In the genomic region with DNA sequence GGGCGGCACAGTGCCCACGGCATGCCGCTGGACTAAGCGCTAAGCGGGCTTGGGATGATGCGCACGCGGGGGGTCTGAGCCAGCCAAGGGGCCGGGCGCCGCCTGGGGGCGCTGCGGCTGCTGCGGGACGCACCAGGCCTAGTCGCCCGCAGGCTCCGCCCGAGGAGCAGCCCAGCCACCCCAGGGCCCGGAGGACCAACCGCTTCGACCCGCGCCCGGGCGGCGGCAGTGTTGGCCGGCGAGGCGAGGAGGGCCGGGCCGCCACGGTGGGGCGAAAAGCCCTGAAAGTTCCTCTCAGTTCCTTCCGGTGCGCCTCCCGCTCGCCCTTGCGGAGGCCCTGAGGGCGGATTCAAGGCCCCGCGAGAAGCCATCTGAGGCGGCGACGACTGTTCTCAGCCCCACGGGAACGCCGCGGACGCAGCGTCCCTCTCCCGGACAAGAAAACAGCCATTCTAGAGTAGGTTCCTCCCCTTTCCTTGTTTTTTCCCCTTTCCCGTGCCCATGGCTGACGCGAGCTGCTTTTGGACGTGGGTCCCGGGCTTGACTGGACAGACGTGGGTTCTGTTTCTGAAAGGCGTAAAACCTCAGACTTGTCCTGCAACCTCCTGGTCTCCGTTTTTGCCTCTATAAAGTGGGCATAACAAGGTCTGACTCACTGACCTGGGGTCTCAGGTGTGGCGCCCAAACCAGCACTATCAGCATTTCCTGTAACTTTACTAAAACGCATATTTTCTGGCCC, we compare ENCODE assay signal across 8 cellular contexts. TPM values are rescaled to one million over a fixed set of nuclear protein-coding genes. Genes with fewer than 3 reads are reported as not detected.
DNase-seq lines count a peak whose midpoint lies in the region; ATAC-seq and FAIRE-seq lines count a peak whose summit lies in the region.

A gene with protein sequence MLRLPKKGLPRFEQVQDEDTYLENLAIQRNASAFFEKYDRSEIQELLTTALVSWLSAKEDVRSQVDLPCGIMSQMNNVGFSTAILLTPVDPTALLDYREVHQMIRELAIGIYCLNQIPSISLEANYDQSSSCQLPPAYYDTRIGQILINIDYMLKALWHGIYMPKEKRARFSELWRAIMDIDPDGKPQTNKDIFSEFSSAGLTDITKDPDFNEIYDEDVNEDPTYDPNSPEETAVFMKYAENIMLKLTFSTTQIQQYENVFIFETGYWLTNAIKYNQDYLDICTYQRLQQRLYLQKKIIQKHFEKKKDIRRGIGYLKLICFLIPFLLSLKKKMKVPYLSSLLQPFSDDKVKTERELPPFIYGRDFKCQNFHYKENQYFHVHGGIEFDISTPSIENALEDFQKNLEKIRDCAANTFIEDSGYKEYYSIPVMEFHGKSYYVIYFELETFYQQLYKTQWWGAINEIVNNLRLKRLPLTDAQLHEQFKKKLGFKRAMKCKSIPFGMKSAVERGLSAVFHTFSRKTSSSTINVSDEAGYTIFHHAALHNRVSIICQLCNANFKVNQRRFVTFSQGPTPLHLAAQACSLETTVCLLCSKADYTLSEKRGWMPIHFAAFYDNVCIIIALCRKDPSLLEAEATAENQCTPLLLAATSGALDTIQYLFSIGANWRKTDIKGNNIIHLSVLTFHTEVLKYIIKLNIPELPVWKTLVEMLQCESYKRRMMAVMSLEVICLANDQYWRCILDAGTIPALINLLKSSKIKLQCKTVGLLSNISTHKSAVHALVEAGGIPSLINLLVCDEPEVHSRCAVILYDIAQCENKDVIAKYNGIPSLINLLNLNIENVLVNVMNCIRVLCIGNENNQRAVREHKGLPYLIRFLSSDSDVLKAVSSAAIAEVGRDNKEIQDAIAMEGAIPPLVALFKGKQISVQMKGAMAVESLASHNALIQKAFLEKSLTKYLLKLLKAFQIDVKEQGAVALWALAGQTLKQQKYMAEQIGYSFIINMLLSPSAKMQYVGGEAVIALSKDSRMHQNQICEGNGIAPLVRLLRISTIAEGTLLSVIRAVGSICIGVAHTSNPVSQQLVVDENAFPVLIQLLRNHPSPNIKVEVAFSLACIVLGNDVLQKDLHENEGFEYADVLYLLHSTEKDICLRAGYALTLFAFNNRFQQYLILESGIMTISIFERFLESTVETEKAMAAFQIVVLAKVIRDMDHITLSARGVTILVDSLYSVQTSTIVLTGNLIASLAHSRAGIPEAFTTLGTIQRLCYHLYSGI (N-terminal part only) (plus strand): TSS at position 297 of the 739 bp plus-strand sequence. CDS start 1,821 bp downstream, outside the sequence.

- no peaks in the 10 kb centered on the region for H3K27me3 ChIP-seq in right cardiac atrium (ENCODE audit: control insufficient read depth, insufficient read depth)

- peak within 1 kb of the TSS; percentile 93 for H3K27ac ChIP-seq in angular gyrus (ENCODE audit: low read depth, low read length)
- H3K27ac ChIP-seq in right cardiac atrium (ENCODE audit: low read length) = peak within 1 kb of the TSS; percentile 80

- H3K4me1 ChIP-seq in right cardiac atrium (ENCODE audit: control insufficient read depth, insufficient read depth, low read length) = no peaks in the 10 kb centered on the region

- H3K4me3 ChIP-seq in right cardiac atrium (ENCODE audit: low read length) = peak within 1 kb of the TSS; percentile 60

- H3K36me3 Mint-ChIP-seq in T-helper 1 cell treated with Interleukin-12 subunit alpha and Interleukin-12 subunit beta and Interleukin-4 antibody, amounts not matched to agents 30 μg/mL and 1 μg/mL, for 36 hours (ENCODE audit: low read depth) = peaks cover 39% of the 10 kb centered on the region

- no peaks in the 10 kb centered on the region for H3K9me3 ChIP-seq in right cardiac atrium (ENCODE audit: control insufficient read depth, low read length)

- intact Hi-C loops in right cardiac atrium (cut with DNase I) = loop anchor here in 1 of 4 donors (10.0 kb wide), 1 partner anchor 100 kb away; no protein-coding TSS in a partner anchor

- no peaks in the 10 kb centered on the region for H3K27me3 Mint-ChIP-seq in T-helper 1 cell treated with Interleukin-12 subunit alpha and Interleukin-12 subunit beta and Interleukin-4 antibody, amounts not matched to agents 30 μg/mL and 1 μg/mL, for 36 hours (ENCODE audit: low read depth)

- peaks cover 28% of the 10 kb centered on the region for H3K4me1 Mint-ChIP-seq in T-helper 1 cell treated with Interleukin-12 subunit alpha and Interleukin-12 subunit beta and Interleukin-4 antibody, amounts not matched to agents 30 μg/mL and 1 μg/mL, for 36 hours (ENCODE audit: low read depth)

- peak; percentile 63 for FAIRE-seq in urothelium cell line (lab: Jason Lieb, UNC)

- WGBS in right cardiac atrium = under 1% methylated on average over 62 of the region's 62 CpGs

- peak within 1 kb of the TSS; percentile 94 for H3K27ac Mint-ChIP-seq in T-helper 1 cell treated with Interleukin-12 subunit alpha and Interleukin-12 subunit beta and Interleukin-4 antibody, amounts not matched to agents 30 μg/mL and 1 μg/mL, for 36 hours

- peak; percentile 98 for ATAC-seq in GM21515 (IDR thresholded peaks at IDR 0.05; ENCODE audit: unreplicated experiment)
- ATAC-seq in right cardiac atrium = peak; percentile 99 to 100

- H3K9me3 Mint-ChIP-seq in T-helper 1 cell treated with Interleukin-12 subunit alpha and Interleukin-12 subunit beta and Interleukin-4 antibody, amounts not matched to agents 30 μg/mL and 1 μg/mL, for 36 hours = peaks cover 14% of the 10 kb centered on the region

- DNase-seq in DMS153 (lab: John Stamatoyannopoulos, UW) (peak; percentile 67), HuH-7 (ENCODE audit: low spot score) (peak; percentile 90), right cardiac atrium (peak; percentile 94 to 98 (median 97)), putamen (ENCODE audit: low spot score) (peak; percentile 90), urothelium cell line (ENCODE audit: low spot score) (peak; percentile 94)

- H3K4me3 Mint-ChIP-seq in T-helper 1 cell treated with Interleukin-12 subunit alpha and Interleukin-12 subunit beta and Interleukin-4 antibody, amounts not matched to agents 30 μg/mL and 1 μg/mL, for 36 hours = peak within 1 kb of the TSS; percentile 91

RNA-seq across cellular contexts. Expression of the gene that starts here (rescaled TPM):
- 10 to 100 TPM in 3 of 4 donors, 1 to 10 TPM in 1; 9.2 to 12.0 (median 11.0) TPM for total RNA-seq in right cardiac atrium
- polyA plus RNA-seq in right cardiac atrium = 2.5 TPM

Comparison
In these comparisons a context has a peak if more than half of its experiments do, and no peak if none do; other contexts are left out.
1. Peak in every context shown above with its lines: DNase-seq, ATAC-seq, H3K4me3 ChIP-seq and H3K27ac ChIP-seq.